8 cellular contexts compared by ENCODE assay signal in the genomic region with DNA sequence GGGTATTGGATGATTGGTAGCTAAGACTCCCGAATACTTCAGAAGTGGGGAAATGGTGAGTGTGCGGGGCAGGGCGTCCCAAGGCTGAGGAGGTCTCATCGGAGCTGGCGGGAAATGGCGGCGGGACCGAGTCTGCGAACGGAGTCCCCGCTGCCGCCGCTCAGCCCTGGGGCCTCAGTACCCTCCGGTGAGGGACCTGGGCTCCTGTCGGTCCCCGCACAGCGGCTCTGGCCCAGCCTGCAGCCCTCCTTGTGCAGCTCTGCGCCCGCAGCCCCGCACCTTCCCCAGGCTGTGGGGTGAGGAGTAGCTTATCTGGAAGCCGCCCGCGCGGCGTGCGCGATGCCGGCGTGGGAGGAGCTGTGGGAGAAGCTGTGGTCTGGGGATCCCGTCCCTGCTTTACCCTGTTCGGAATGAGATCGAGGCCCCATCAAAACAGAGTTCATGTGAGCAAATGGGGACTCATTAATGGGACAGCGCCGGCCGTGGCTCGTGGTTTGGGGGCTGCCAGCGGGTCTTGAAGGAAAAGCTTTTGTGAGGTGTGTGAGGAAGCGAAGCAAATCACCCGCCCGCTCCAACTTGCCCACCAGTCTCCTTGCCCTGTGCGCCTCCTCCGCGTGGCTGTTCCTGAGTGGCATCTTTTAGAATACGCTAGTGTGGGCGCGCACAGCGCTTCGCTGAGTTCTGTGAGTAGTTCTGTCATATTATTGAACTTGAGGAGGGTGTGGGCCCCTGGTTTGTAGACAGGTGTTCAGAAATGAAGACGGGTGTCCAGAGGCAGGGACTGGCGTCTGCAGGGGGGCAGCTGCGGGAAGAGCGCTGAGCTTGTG. TPM values are rescaled to one million over a fixed set of nuclear protein-coding genes. Genes with fewer than 3 reads are reported as not detected.
DNase-seq lines count a peak whose midpoint lies in the region; ATAC-seq and TF ChIP-seq lines count a peak whose summit lies in the region.

No MANE protein-coding gene starts in this region.

- no peaks in the 10 kb centered on the region for H3K4me1 ChIP-seq in parathyroid adenoma

- DNase-seq in COLO668 (lab: John Stamatoyannopoulos, UW; ENCODE audit: unreplicated experiment) (peak; percentile 68), LNCaP clone FGC (ENCODE audit: low read depth) (no peak), foreskin melanocyte (peak; percentile 26), ureter (ENCODE audit: low spot score) (peak; percentile 45), OCI-M2 (lab: John Stamatoyannopoulos, UW; ENCODE audit: unreplicated experiment) (no peak)
- DNase-seq in activated T-cell treated with anti-CD3 and anti-CD28 coated beads, Interleukin-2, amount 50 U/mL, for 72 hours: peak in 1 of 2 donors; percentile 62

- peaks cover 18% of the 10 kb centered on the region for H3K4me1 Mint-ChIP-seq in activated T-cell treated with anti-CD3 and anti-CD28 coated beads, Interleukin-2, amount 50 U/mL, for 72 hours (ENCODE audit: low read depth)

- peak overlapping the region; percentile 96 for H3K4me3 ChIP-seq in LNCaP clone FGC (ENCODE audit: low read depth, low read length)
- peak overlapping the region; percentile 70 for H3K4me3 ChIP-seq in parathyroid adenoma (ENCODE audit: low read depth, low read length)

- H3K4me2 ChIP-seq in parathyroid adenoma (ENCODE audit: low read length): peak overlapping the region; percentile 73

- H3K4me3 Mint-ChIP-seq in activated T-cell treated with anti-CD3 and anti-CD28 coated beads, Interleukin-2, amount 50 U/mL, for 72 hours: peak overlapping the region; percentile 99 to 100

- H3K36me3 ChIP-seq in parathyroid adenoma (ENCODE audit: control insufficient read depth, insufficient read depth, low read length): no peaks in the 10 kb centered on the region

- H3K9me3 Mint-ChIP-seq in activated T-cell treated with anti-CD3 and anti-CD28 coated beads, Interleukin-2, amount 50 U/mL, for 72 hours: peaks cover 11 to 16% of the 10 kb centered on the region in 2 donors

- TF ChIP-seq CTCF in LNCaP clone FGC (IDR thresholded peaks at IDR 0.05; ENCODE audit: control insufficient read depth, extremely low read depth, insufficient read depth) (no peak), parathyroid adenoma (IDR thresholded peaks at IDR 0.05) (no peak)

- peaks cover 44 to 65% of the 10 kb centered on the region in 2 donors for H3K36me3 Mint-ChIP-seq in activated T-cell treated with anti-CD3 and anti-CD28 coated beads, Interleukin-2, amount 50 U/mL, for 72 hours (ENCODE audit: insufficient read depth in 2 of 2)

- H3K27ac Mint-ChIP-seq in activated T-cell treated with anti-CD3 and anti-CD28 coated beads, Interleukin-2, amount 50 U/mL, for 72 hours: peak overlapping the region; percentile 98

- peak overlapping the region; percentile 89 for H2AFZ ChIP-seq in parathyroid adenoma

- no peaks in the 10 kb centered on the region for H3K9me3 ChIP-seq in parathyroid adenoma (ENCODE audit: control insufficient read depth, low read length)

- no peaks in the 10 kb centered on the region for H3K27me3 ChIP-seq in parathyroid adenoma (ENCODE audit: control insufficient read depth, insufficient read depth, low read length)

- peak; percentile 34 for ATAC-seq in GM21447 (IDR thresholded peaks at IDR 0.05; ENCODE audit: unreplicated experiment)
- peak; percentile 50 to 56 for ATAC-seq in activated T-cell treated with anti-CD3 and anti-CD28 coated beads, Interleukin-2, amount 50 U/mL, for 72 hours (replicated peaks in 1 of 2)

- H3K27me3 Mint-ChIP-seq in activated T-cell treated with anti-CD3 and anti-CD28 coated beads, Interleukin-2, amount 50 U/mL, for 72 hours (ENCODE audit: low read depth): no peaks in the 10 kb centered on the region

- H3K9ac ChIP-seq in parathyroid adenoma: peak overlapping the region; percentile 28

- peaks cover 18% of the 10 kb centered on the region for H3K79me2 ChIP-seq in parathyroid adenoma

- peak overlapping the region; percentile 92 for H3K27ac ChIP-seq in parathyroid adenoma

RNA-seq across cellular contexts. Expression of gene ZNF141, which starts 0.5 kb away (rescaled TPM):
- total RNA-seq in activated T-cell treated with anti-CD3 and anti-CD28 coated beads, Interleukin-2, amount 50 U/mL, for 72 hours: 10 to 100 TPM; 31.6 to 32.0 TPM
- total RNA-seq in ureter: 38.7 TPM

RNA-seq across cellular contexts. Expression of gene ZNF732, which starts 32.9 kb away (rescaled TPM):
- total RNA-seq in activated T-cell treated with anti-CD3 and anti-CD28 coated beads, Interleukin-2, amount 50 U/mL, for 72 hours: not detected
- total RNA-seq in ureter: 0.44 TPM

Comparison
In these comparisons a context has a peak if more than half of its experiments do, and no peak if none do; other contexts are left out.
1. DNase-seq: peak in COLO668 (single experiment), foreskin melanocyte (single experiment) and ureter (single experiment); none in LNCaP clone FGC (single experiment) and OCI-M2 (single experiment).